ENCODE assay signal across 8 cellular contexts in genomic region chr10:116287906-116288501, GRCh38. TPM values are rescaled to one million over a fixed set of nuclear protein-coding genes. Genes with fewer than 3 reads are reported as not detected.
DNase-seq lines count a peak whose midpoint lies in the region; TF ChIP-seq lines count a peak whose summit lies in the region.

No MANE protein-coding gene starts in this region.

- DNase-seq in DMS114 treated with DMSO at 0.1 percent for 48 hours (lab: John Stamatoyannopoulos, UW; ENCODE audit: unreplicated experiment) (peak; percentile 61), HFFc6 (peak; percentile 52), RKO (ENCODE audit: low spot score) (peak; percentile 65), epidermal melanocyte (ENCODE audit: insufficient read length, low spot score) (peak; percentile 33), neural crest cell (ENCODE audit: low read depth, low spot score) (peak; percentile 40), GDM1 (lab: John Stamatoyannopoulos, UW) (no peak), NCI-H187 (lab: John Stamatoyannopoulos, UW) (no peak)
- no peak for DNase-seq in activated CD8-positive, alpha-beta memory T cell treated with anti-CD3 and anti-CD28 coated beads, Interleukin-2, amount 50 U/mL, for 48 hours

- no peak overlapping the region for H3K27ac Mint-ChIP-seq in HFFc6
- no peak overlapping the region for H3K27ac Mint-ChIP-seq in neural crest cell (ENCODE audit: unreplicated experiment)

- H3K27me3 Mint-ChIP-seq in HFFc6 (ENCODE audit: insufficient read depth) (peaks cover 3% of the 10 kb centered on the region), neural crest cell (ENCODE audit: low read depth) (peaks cover 4% of the 10 kb centered on the region)

- TF ChIP-seq CTCF in HFFc6 (IDR thresholded peaks at IDR 0.05), result peak; percentile 89
- TF ChIP-seq CTCF in neural crest cell (conservative IDR thresholded peaks at IDR 0.05), result peak; percentile 92

- H3K4me3 Mint-ChIP-seq in HFFc6 (no peak overlapping the region), neural crest cell (no peak overlapping the region)

- H3K36me3 Mint-ChIP-seq in HFFc6 (ENCODE audit: low read depth), result no peaks in the 10 kb centered on the region
- H3K36me3 Mint-ChIP-seq in neural crest cell (ENCODE audit: low read depth), result no peaks in the 10 kb centered on the region

- H3K4me1 Mint-ChIP-seq in HFFc6 (ENCODE audit: low read depth) (no peaks in the 10 kb centered on the region), neural crest cell (peaks cover 25% of the 10 kb centered on the region)

- H3K9me3 Mint-ChIP-seq in HFFc6 (no peaks in the 10 kb centered on the region), neural crest cell (peaks cover 4% of the 10 kb centered on the region)

RNA-seq across cellular contexts. Expression of gene GFRA1, which starts 15.0 kb away (rescaled TPM):
- 10 to 100 TPM in 5 of 6 experiments, 1 to 10 TPM in 1; 7.3 to 17.2 (median 15.9) TPM for total RNA-seq in HFFc6 (2021; fragmentation: NEBNext Ultra II Directional; extraction: Animal tissue kit (Norgen Biotek cat#: 25700))
- 72.4 and 72.8 TPM in 2 replicates for total RNA-seq in neural crest cell

RNA-seq across cellular contexts. Expression of gene CCDC172, which starts 36.2 kb away (rescaled TPM):
- total RNA-seq in HFFc6 (2021; fragmentation: NEBNext Ultra II Directional; extraction: Animal tissue kit (Norgen Biotek cat#: 25700)), result not detected
- total RNA-seq in neural crest cell, result not detected in 2 replicates

Comparison
In these comparisons a context has a peak if more than half of its experiments do, and no peak if none do; other contexts are left out.
1. DNase-seq: peak in DMS114 treated with DMSO at 0.1 percent for 48 hours (single experiment), HFFc6 (single experiment), RKO (single experiment), epidermal melanocyte (single experiment) and neural crest cell (single experiment); none in GDM1 (single experiment), activated CD8-positive, alpha-beta memory T cell treated with anti-CD3 and anti-CD28 coated beads, Interleukin-2, amount 50 U/mL, for 48 hours (single experiment) and NCI-H187 (0 of 2).